Comparison of ENCODE assay signal across 39 cellular contexts in the genomic region with DNA sequence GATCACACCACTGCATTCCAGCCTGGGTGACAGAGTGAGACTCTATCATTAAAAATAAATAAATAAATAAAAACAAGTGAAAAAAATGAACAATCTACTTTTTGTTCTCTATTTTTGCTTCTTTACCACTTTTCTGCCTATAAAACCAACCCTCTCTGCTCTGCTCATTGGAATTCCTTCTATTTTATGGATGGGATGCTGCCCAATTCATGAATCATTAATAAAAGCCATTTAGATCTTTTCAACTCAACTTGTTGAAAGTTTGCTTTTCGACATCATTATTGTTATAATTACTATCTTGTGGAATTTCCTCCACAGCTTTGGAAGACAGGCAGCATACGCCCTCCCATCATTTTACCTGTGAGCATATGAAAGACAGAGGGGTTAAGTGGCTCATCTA. TPM values are rescaled to one million over a fixed set of nuclear protein-coding genes. Genes with fewer than 3 reads are reported as not detected.
"Had no signal": no experiment of that assay in that cellular context is flagged by ENCODE, and none has a peak within 500 bp of the region (broad histone marks: within the 10 kb centered on the region; RNA-seq: fewer than 3 reads in every experiment).

No MANE protein-coding gene starts in this region.

- H3K36me3 Mint-ChIP-seq: activated naive CD4-positive, alpha-beta T cell treated with anti-CD3 and anti-CD28 coated beads, Interleukin-2, amount 10 ng/mL, durations not matched to agents 7 days and 5 days; activated naive CD4-positive, alpha-beta T cell treated with anti-CD3 and anti-CD28 coated beads, Interleukin-2, amount 50 U/mL, for 24 hours; activated naive CD4-positive, alpha-beta T cell treated with anti-CD3 and anti-CD28 coated beads, Interleukin-2, amount 50 U/mL, for 72 hours; activated naive CD8-positive, alpha-beta T cell; activated naive CD8-positive, alpha-beta T cell treated with anti-CD3 and anti-CD28 coated beads for 36 hours; activated naive CD8-positive, alpha-beta T cell treated with anti-CD3 and anti-CD28 coated beads, Interleukin-2, amount 10 ng/mL, durations not matched to agents 7 days and 5 days; brain had no signal

- H3K27ac Mint-ChIP-seq: activated naive CD4-positive, alpha-beta T cell treated with anti-CD3 and anti-CD28 coated beads for 36 hours; activated naive CD4-positive, alpha-beta T cell treated with anti-CD3 and anti-CD28 coated beads, Interleukin-2, amount 10 ng/mL, durations not matched to agents 7 days and 5 days; activated naive CD4-positive, alpha-beta T cell treated with anti-CD3 and anti-CD28 coated beads, Interleukin-2, amount 50 U/mL, for 24 hours; activated naive CD4-positive, alpha-beta T cell treated with anti-CD3 and anti-CD28 coated beads, Interleukin-2, amount 50 U/mL, for 72 hours; activated naive CD8-positive, alpha-beta T cell; activated naive CD8-positive, alpha-beta T cell treated with anti-CD3 and anti-CD28 coated beads for 36 hours; activated naive CD8-positive, alpha-beta T cell treated with anti-CD3 and anti-CD28 coated beads, Interleukin-2, amount 10 ng/mL, durations not matched to agents 7 days and 5 days; activated naive CD8-positive, alpha-beta T cell treated with anti-CD3 and anti-CD28 coated beads, Interleukin-2, amount 50 U/mL, for 24 hours; activated T-cell treated with anti-CD3 and anti-CD28 coated beads, Interleukin-2, amount 50 U/mL, for 24 hours; activated T-cell treated with anti-CD3 and anti-CD28 coated beads, Interleukin-2, amount 50 U/mL, for 72 hours; activated T-helper 1 cell treated with anti-CD3 and anti-CD28 coated beads, Interleukin-12 subunit alpha, Interleukin-12 subunit beta, Interleukin-2, Interleukin-4 antibody, amounts not matched to agents 30 ng/mL and 10 ng/mL and 1 ng/mL, durations not matched to agents 14 hours and 24 hours and 36 hours; activated T-helper 17 cell treated with anti-CD3 and anti-CD28 coated beads, Interleukin-2, amount 50 U/mL, for 72 hours; activated T-helper 2 cell treated with anti-CD3 and anti-CD28 coated beads, Interferon-gamma antibody, Interleukin-2, Interleukin-4, amounts not matched to agents 10 μg/mL and 5 μg/mL and 100 μg/mL, durations not matched to agents 14 hours and 24 hours and 36 hours; brain had no signal

- DNase-seq: activated effector memory CD4-positive, alpha-beta T cell treated with anti-CD3 and anti-CD28 coated beads, Interleukin-2, amount 50 U/mL, for 16 hours; activated effector memory CD4-positive, alpha-beta T cell treated with Interleukin-2 at 50 U/mL for 16 hours; activated gamma-delta T cell; activated gamma-delta T cell treated with Interleukin-2 at 50 U/mL for 16 hours; activated naive CD4-positive, alpha-beta T cell; activated naive CD4-positive, alpha-beta T cell treated with anti-CD3 and anti-CD28 coated beads for 36 hours; activated naive CD4-positive, alpha-beta T cell treated with anti-CD3 and anti-CD28 coated beads, Interleukin-2, amount 10 ng/mL, durations not matched to agents 7 days and 5 days; activated naive CD4-positive, alpha-beta T cell treated with anti-CD3 and anti-CD28 coated beads, Interleukin-2, amount 50 U/mL, for 16 hours; activated naive CD4-positive, alpha-beta T cell treated with Interleukin-2 at 50 U/mL for 16 hours; activated naive CD8-positive, alpha-beta T cell treated with anti-CD3 and anti-CD28 coated beads for 36 hours; activated naive CD8-positive, alpha-beta T cell treated with anti-CD3 and anti-CD28 coated beads, Interleukin-2, amount 10 ng/mL, durations not matched to agents 7 days and 5 days; activated naive CD8-positive, alpha-beta T cell treated with anti-CD3 and anti-CD28 coated beads, Interleukin-2, amount 50 U/mL, for 24 hours; activated T-cell treated with anti-CD3 and anti-CD28 coated beads, Interleukin-2, amount 50 U/mL, for 1 hour; activated T-cell treated with anti-CD3 and anti-CD28 coated beads, Interleukin-2, amount 50 U/mL, for 24 hours; activated T-cell treated with anti-CD3 and anti-CD28 coated beads, Interleukin-2, amount 50 U/mL, for 4 hours; activated T-cell treated with anti-CD3 and anti-CD28 coated beads, Interleukin-2, amount 50 U/mL, for 48 hours; activated T-cell treated with anti-CD3 and anti-CD28 coated beads, Interleukin-2, amount 50 U/mL, for 72 hours; adrenal gland; amniotic stem cell; amygdala; anterior cingulate cortex; aorta; body of pancreas; brain microvascular endothelial cell; caudate nucleus; central memory CD4-positive, alpha-beta T cell; cerebellar nuclear complex had no signal

- H3K36me3 ChIP-seq: adrenal gland, ascending aorta, brain microvascular endothelial cell, breast epithelium, cardiac muscle cell had no signal

- FAIRE-seq: bronchial epithelial cell had no signal

- H3K27ac ChIP-seq: adrenal gland, ascending aorta, body of pancreas, brain microvascular endothelial cell, breast epithelium, cardiac muscle cell had no signal

- ATAC-seq: activated naive CD4-positive, alpha-beta T cell treated with anti-CD3 and anti-CD28 coated beads, Interleukin-2, amount 50 U/mL, for 72 hours; activated naive CD8-positive, alpha-beta T cell treated with anti-CD3 and anti-CD28 coated beads, Interleukin-2, amount 50 U/mL, for 24 hours; activated T-cell treated with anti-CD3 and anti-CD28 coated beads, Interleukin-2, amount 50 U/mL, for 4 hours; activated T-cell treated with anti-CD3 and anti-CD28 coated beads, Interleukin-2, amount 50 U/mL, for 72 hours; activated T-helper 17 cell treated with anti-CD3 and anti-CD28 coated beads, Interleukin-2, amount 50 U/mL, for 72 hours; body of pancreas had no signal

- H3K4me1 Mint-ChIP-seq: activated naive CD4-positive, alpha-beta T cell treated with anti-CD3 and anti-CD28 coated beads, Interleukin-2, amount 10 ng/mL, durations not matched to agents 7 days and 5 days; activated naive CD4-positive, alpha-beta T cell treated with anti-CD3 and anti-CD28 coated beads, Interleukin-2, amount 50 U/mL, for 24 hours; activated naive CD8-positive, alpha-beta T cell treated with anti-CD3 and anti-CD28 coated beads for 36 hours; activated naive CD8-positive, alpha-beta T cell treated with anti-CD3 and anti-CD28 coated beads, Interleukin-2, amount 10 ng/mL, durations not matched to agents 7 days and 5 days; activated naive CD8-positive, alpha-beta T cell treated with anti-CD3 and anti-CD28 coated beads, Interleukin-2, amount 50 U/mL, for 24 hours; activated T-helper 17 cell treated with anti-CD3 and anti-CD28 coated beads, Interleukin-2, amount 50 U/mL, for 72 hours; central memory CD8-positive, alpha-beta T cell had no signal

- H3K27me3 ChIP-seq: adrenal gland, ascending aorta, body of pancreas, brain microvascular endothelial cell, cardiac muscle cell had no signal

- H3K4me3 Mint-ChIP-seq: activated naive CD4-positive, alpha-beta T cell treated with anti-CD3 and anti-CD28 coated beads for 36 hours; activated naive CD4-positive, alpha-beta T cell treated with anti-CD3 and anti-CD28 coated beads, Interleukin-2, amount 10 ng/mL, durations not matched to agents 7 days and 5 days; activated naive CD4-positive, alpha-beta T cell treated with anti-CD3 and anti-CD28 coated beads, Interleukin-2, amount 50 U/mL, for 24 hours; activated naive CD8-positive, alpha-beta T cell; activated naive CD8-positive, alpha-beta T cell treated with anti-CD3 and anti-CD28 coated beads for 36 hours; activated naive CD8-positive, alpha-beta T cell treated with anti-CD3 and anti-CD28 coated beads, Interleukin-2, amount 10 ng/mL, durations not matched to agents 7 days and 5 days; activated naive CD8-positive, alpha-beta T cell treated with anti-CD3 and anti-CD28 coated beads, Interleukin-2, amount 50 U/mL, for 24 hours; activated T-cell treated with anti-CD3 and anti-CD28 coated beads, Interleukin-2, amount 50 U/mL, for 24 hours; activated T-cell treated with anti-CD3 and anti-CD28 coated beads, Interleukin-2, amount 50 U/mL, for 4 hours; activated T-cell treated with anti-CD3 and anti-CD28 coated beads, Interleukin-2, amount 50 U/mL, for 72 hours; activated T-helper 1 cell treated with anti-CD3 and anti-CD28 coated beads, Interleukin-12 subunit alpha, Interleukin-12 subunit beta, Interleukin-2, Interleukin-4 antibody, amounts not matched to agents 30 ng/mL and 10 ng/mL and 1 ng/mL, durations not matched to agents 14 hours and 24 hours and 36 hours; activated T-helper 17 cell treated with anti-CD3 and anti-CD28 coated beads, Interleukin-2, amount 50 U/mL, for 72 hours; brain; central memory CD8-positive, alpha-beta T cell had no signal

- H3K9me3 Mint-ChIP-seq: activated naive CD4-positive, alpha-beta T cell treated with anti-CD3 and anti-CD28 coated beads for 36 hours; activated naive CD4-positive, alpha-beta T cell treated with anti-CD3 and anti-CD28 coated beads, Interleukin-2, amount 10 ng/mL, durations not matched to agents 7 days and 5 days; activated naive CD4-positive, alpha-beta T cell treated with anti-CD3 and anti-CD28 coated beads, Interleukin-2, amount 50 U/mL, for 24 hours; activated naive CD4-positive, alpha-beta T cell treated with anti-CD3 and anti-CD28 coated beads, Interleukin-2, amount 50 U/mL, for 72 hours; activated naive CD8-positive, alpha-beta T cell treated with anti-CD3 and anti-CD28 coated beads for 36 hours; activated naive CD8-positive, alpha-beta T cell treated with anti-CD3 and anti-CD28 coated beads, Interleukin-2, amount 10 ng/mL, durations not matched to agents 7 days and 5 days; activated naive CD8-positive, alpha-beta T cell treated with anti-CD3 and anti-CD28 coated beads, Interleukin-2, amount 50 U/mL, for 24 hours; activated T-cell treated with anti-CD3 and anti-CD28 coated beads, Interleukin-2, amount 50 U/mL, for 24 hours; activated T-cell treated with anti-CD3 and anti-CD28 coated beads, Interleukin-2, amount 50 U/mL, for 4 hours; activated T-cell treated with anti-CD3 and anti-CD28 coated beads, Interleukin-2, amount 50 U/mL, for 72 hours; activated T-helper 1 cell treated with anti-CD3 and anti-CD28 coated beads, Interleukin-12 subunit alpha, Interleukin-12 subunit beta, Interleukin-2, Interleukin-4 antibody, amounts not matched to agents 30 ng/mL and 10 ng/mL and 1 ng/mL, durations not matched to agents 14 hours and 24 hours and 36 hours; activated T-helper 17 cell treated with anti-CD3 and anti-CD28 coated beads, Interleukin-2, amount 50 U/mL, for 72 hours; activated T-helper 2 cell treated with anti-CD3 and anti-CD28 coated beads, Interferon-gamma antibody, Interleukin-2, Interleukin-4, amounts not matched to agents 10 μg/mL and 5 μg/mL and 100 μg/mL, durations not matched to agents 14 hours and 24 hours and 36 hours; central memory CD8-positive, alpha-beta T cell had no signal

- H3K4me1 ChIP-seq: adrenal gland, ascending aorta, body of pancreas, breast epithelium had no signal

- H3K9me3 ChIP-seq: adrenal gland, ascending aorta, body of pancreas, breast epithelium had no signal

- H3K4me3 ChIP-seq: adrenal gland, ascending aorta, body of pancreas, breast epithelium, cardiac muscle cell had no signal

- H3K27me3 Mint-ChIP-seq: activated naive CD4-positive, alpha-beta T cell treated with anti-CD3 and anti-CD28 coated beads, Interleukin-2, amount 50 U/mL, for 24 hours; activated naive CD8-positive, alpha-beta T cell; activated naive CD8-positive, alpha-beta T cell treated with anti-CD3 and anti-CD28 coated beads for 36 hours; activated naive CD8-positive, alpha-beta T cell treated with anti-CD3 and anti-CD28 coated beads, Interleukin-2, amount 50 U/mL, for 24 hours; activated T-helper 17 cell treated with anti-CD3 and anti-CD28 coated beads, Interleukin-2, amount 50 U/mL, for 72 hours; brain; central memory CD8-positive, alpha-beta T cell had no signal

RNA-seq across cellular contexts. Expression of a gene that starts 52.1 kb away (rescaled TPM):
- total RNA-seq: bronchial epithelial cell had no signal
